Comparison of ENCODE assay signal across 8 cellular contexts in the genomic region with DNA sequence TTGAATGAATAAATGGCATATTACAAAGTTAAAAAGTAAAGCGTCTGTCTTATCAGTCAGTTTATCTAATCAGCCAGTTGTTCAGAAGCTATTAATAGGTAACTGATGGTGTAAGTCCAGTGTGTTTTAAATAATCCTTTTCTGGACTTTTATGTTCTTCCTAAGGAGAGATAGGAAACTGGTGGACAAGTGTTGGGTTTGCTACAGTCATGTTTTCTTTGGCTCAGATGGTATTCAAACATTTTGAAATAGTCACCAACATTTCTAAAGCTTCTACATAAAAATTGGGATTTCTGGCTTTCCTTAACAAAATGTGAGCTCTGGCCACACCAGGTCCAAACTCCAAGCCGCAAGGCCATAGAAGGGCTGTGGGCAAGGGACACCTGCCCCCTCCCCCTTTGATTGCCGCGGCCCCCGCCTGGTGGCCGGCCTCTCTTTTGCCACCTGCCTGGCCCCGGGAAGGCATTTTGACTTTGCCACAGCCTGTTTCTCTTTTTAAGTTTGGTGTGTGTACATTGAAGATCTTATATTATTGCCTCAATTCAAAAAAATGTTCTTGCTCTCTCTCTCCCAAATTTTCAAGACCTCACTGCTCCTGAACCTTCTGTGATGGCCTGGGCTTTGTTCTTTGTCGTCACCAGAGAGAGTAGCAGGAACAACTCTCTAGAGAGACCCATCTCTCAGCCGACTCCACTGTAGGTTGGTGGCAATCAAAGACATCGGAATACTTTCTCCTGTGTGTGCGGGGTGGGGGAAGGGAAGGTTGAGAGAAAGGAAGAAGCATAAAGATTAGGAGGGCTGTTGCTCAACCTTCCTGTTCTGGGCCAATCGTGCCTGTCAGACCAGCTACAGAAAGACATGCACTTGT.
DNase-seq lines count a peak whose midpoint lies in the region; ATAC-seq and TF ChIP-seq lines count a peak whose summit lies in the region.

No MANE protein-coding gene starts in this region.

- no peak overlapping the region for H3K9ac ChIP-seq in fibroblast of lung (ENCODE audit: insufficient read depth, low read length)

- DNase-seq in SW480 (ENCODE audit: low spot score) (peak; percentile 81), fibroblast of lung (ENCODE audit: low read depth in 2 of 2) (peak; percentile 47 to 56), pons (ENCODE audit: low spot score) (peak; percentile 52), omental fat pad (ENCODE audit: low spot score) (no peak), NCI-H510A (lab: John Stamatoyannopoulos, UW) (no peak)

- peak overlapping the region; percentile 42; the same call in 1 of the 2 replicates for H3K27ac ChIP-seq in HEK293 (ENCODE audit: extremely low read depth, low read depth, low read length)
- H3K27ac ChIP-seq in fibroblast of lung (ENCODE audit: insufficient read depth, low read length), result no peak overlapping the region

- POLR2A ChIA-PET in HEK293 (lab: Yijun Ruan, JAX), result interaction anchor here (0.7 kb wide), 1 partner anchor 18 kb away, joined by 9 read pairs; no protein-coding TSS in a partner anchor

- no peaks in the 10 kb centered on the region for H3K27me3 ChIP-seq in fibroblast of lung (ENCODE audit: control insufficient read depth, insufficient read depth, low read length)

- no peaks in the 10 kb centered on the region for H4K20me1 ChIP-seq in fibroblast of lung (ENCODE audit: control insufficient read depth, extremely low read depth, insufficient read depth, low read length)

- no peaks in the 10 kb centered on the region for H3K79me2 ChIP-seq in fibroblast of lung (ENCODE audit: control insufficient read depth, insufficient read depth, low read length)

- CTCF ChIA-PET in HEK293 (lab: Yijun Ruan, JAX), result interaction anchor here (0.9 kb wide), 1 partner anchor 50 kb away, joined by 4 read pairs; no protein-coding TSS in a partner anchor

- ATAC-seq in GM21381 (IDR thresholded peaks at IDR 0.05; ENCODE audit: unreplicated experiment), result no peak
- no peak for ATAC-seq in omental fat pad (ENCODE audit: low FRiP score)
- no peak for ATAC-seq in GM19351 (IDR thresholded peaks at IDR 0.05; ENCODE audit: unreplicated experiment)

- H3K4me2 ChIP-seq in fibroblast of lung (ENCODE audit: extremely low read depth, insufficient read depth, low read length), result no peak overlapping the region

- H2AFZ ChIP-seq in fibroblast of lung (ENCODE audit: low read length), result peak overlapping the region; percentile 4

- H3K9me3 ChIP-seq in HEK293 (ENCODE audit: control insufficient read depth, insufficient read depth, low read depth, low read length) (no peaks in the 10 kb centered on the region), fibroblast of lung (ENCODE audit: control insufficient read depth, insufficient read depth, low read depth, low read length) (no peaks in the 10 kb centered on the region)

- no peaks in the 10 kb centered on the region for H3K36me3 ChIP-seq in HEK293 (ENCODE audit: control insufficient read depth in 2 of 2, insufficient read depth in 1 of 2, low read length in 2 of 2)
- H3K36me3 ChIP-seq in fibroblast of lung (ENCODE audit: control insufficient read depth, insufficient read depth, low read length), result no peaks in the 10 kb centered on the region

- TF ChIP-seq CTCF in HEK293 (tag by site-specific recombination; IDR thresholded peaks at IDR 0.05) (no peak), fibroblast of lung (conservative IDR thresholded peaks at IDR 0.05 in 1 of 2, IDR thresholded peaks at IDR 0.05 in 1 of 2; ENCODE audit: low read depth in 1 of 2, low read length in 2 of 2) (no peak), omental fat pad (IDR thresholded peaks at IDR 0.05) (no peak)

- H3K4me3 ChIP-seq in HEK293 (ENCODE audit: low read depth, low read length) (no peak overlapping the region), fibroblast of lung (replicated peaks in 1 of 4; ENCODE audit: control extremely low read depth in 1 of 4, insufficient read depth in 1 of 4, low read depth in 3 of 4, low read length in 4 of 4) (no peak overlapping the region)

- peaks cover 14% of the 10 kb centered on the region for H3K4me1 ChIP-seq in HEK293 (ENCODE audit: control insufficient read depth, insufficient read depth, low read length)
- peaks cover 2% of the 10 kb centered on the region for H3K4me1 ChIP-seq in fibroblast of lung (ENCODE audit: control insufficient read depth, extremely low read depth, insufficient read depth, low read length)

TF ChIP-seq in HEK293, 187 proteins besides CTCF, POLR2A, EP300 and RAD21:
- TF ChIP-seq ZNF223 (tag by site-specific recombination; IDR thresholded peaks at IDR 0.05), result no peak
- no peak for TF ChIP-seq ZNF555 (tag by site-specific recombination; conservative IDR thresholded peaks at IDR 0.05)
- peak; percentile 90 for TF ChIP-seq PRDM1 (tag by site-specific recombination; IDR thresholded peaks at IDR 0.05)
- no peak for TF ChIP-seq ZNF274 (IDR thresholded peaks at IDR 0.05; ENCODE audit: low read length)
- no peak for TF ChIP-seq ZNF274 (tag by site-specific recombination; IDR thresholded peaks at IDR 0.05; ENCODE audit: borderline replicate concordance)
- peak; percentile 53; the same call in 1 of the 2 replicates for TF ChIP-seq ZNF596 (tag by site-specific recombination; IDR thresholded peaks at IDR 0.05)
- TF ChIP-seq ZBTB20 (tag by site-specific recombination; IDR thresholded peaks at IDR 0.05), result 0 out of 2 replicates have a peak, but pooled peaks have one; percentile 13
- TF ChIP-seq, protein P1, sequence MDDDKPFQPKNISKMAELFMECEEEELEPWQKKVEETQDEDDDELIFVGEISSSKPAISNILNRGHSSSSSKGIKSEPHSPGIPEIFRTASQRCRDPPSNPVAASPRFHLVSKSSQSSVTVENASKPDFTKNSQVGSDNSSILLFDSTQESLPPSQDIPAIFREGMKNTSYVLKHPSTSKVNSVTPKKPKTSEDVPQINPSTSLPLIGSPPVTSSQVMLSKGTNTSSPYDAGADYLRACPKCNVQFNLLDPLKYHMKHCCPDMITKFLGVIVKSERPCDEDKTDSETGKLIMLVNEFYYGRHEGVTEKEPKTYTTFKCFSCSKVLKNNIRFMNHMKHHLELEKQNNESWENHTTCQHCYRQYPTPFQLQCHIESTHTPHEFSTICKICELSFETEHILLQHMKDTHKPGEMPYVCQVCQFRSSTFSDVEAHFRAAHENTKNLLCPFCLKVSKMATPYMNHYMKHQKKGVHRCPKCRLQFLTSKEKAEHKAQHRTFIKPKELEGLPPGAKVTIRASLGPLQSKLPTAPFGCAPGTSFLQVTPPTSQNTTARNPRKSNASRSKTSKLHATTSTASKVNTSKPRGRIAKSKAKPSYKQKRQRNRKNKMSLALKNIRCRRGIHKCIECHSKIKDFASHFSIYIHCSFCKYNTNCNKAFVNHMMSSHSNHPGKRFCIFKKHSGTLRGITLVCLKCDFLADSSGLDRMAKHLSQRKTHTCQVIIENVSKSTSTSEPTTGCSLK (tag by site-specific recombination; IDR thresholded peaks at IDR 0.05), result no peak
- TF ChIP-seq ZNF473 (tag by site-specific recombination; IDR thresholded peaks at IDR 0.05), result no peak
- TF ChIP-seq ZNF112 (tag by site-specific recombination; IDR thresholded peaks at IDR 0.05), result no peak
- TF ChIP-seq MEIS1 (CRISPR knock-in tag; IDR thresholded peaks at IDR 0.05; ENCODE audit: borderline replicate concordance), result no peak
- no peak for TF ChIP-seq ZNF48 (tag by site-specific recombination; IDR thresholded peaks at IDR 0.05)
- peak; percentile 76 for TF ChIP-seq ZBTB17 (tag by site-specific recombination; IDR thresholded peaks at IDR 0.05)
- TF ChIP-seq ZNF785 (tag by site-specific recombination; IDR thresholded peaks at IDR 0.05), result no peak
- TF ChIP-seq MZF1 (tag by site-specific recombination; IDR thresholded peaks at IDR 0.05; ENCODE audit: borderline replicate concordance), result no peak
- TF ChIP-seq TCF7L2 (IDR thresholded peaks at IDR 0.05; ENCODE audit: borderline replicate concordance, low read depth, low read length), result peak; percentile 52; the same call in 1 of the 2 replicates
- no peak for TF ChIP-seq ZNF140 (tag by site-specific recombination; IDR thresholded peaks at IDR 0.05)
- TF ChIP-seq ZNF664 (tag by site-specific recombination; IDR thresholded peaks at IDR 0.05), result no peak
- no peak for TF ChIP-seq ZNF423 (tag by site-specific recombination; IDR thresholded peaks at IDR 0.05)
- no peak for TF ChIP-seq ZFHX2 (tag by site-specific recombination; conservative IDR thresholded peaks at IDR 0.05)
- no peak for TF ChIP-seq ZNF146 (tag by site-specific recombination; IDR thresholded peaks at IDR 0.05)
- TF ChIP-seq ZEB2 (tag by site-specific recombination; IDR thresholded peaks at IDR 0.05), result 0 out of 2 replicates have a peak, but pooled peaks have one; percentile 14
- TF ChIP-seq ZSCAN30 (tag by site-specific recombination; IDR thresholded peaks at IDR 0.05), result no peak
- TF ChIP-seq ZNF138 (tag by site-specific recombination; IDR thresholded peaks at IDR 0.05; ENCODE audit: borderline replicate concordance), result no peak
- TF ChIP-seq ZBTB7A (tag by site-specific recombination; IDR thresholded peaks at IDR 0.05; ENCODE audit: low read depth), result no peak
- no peak for TF ChIP-seq ZNF174 (tag by site-specific recombination; IDR thresholded peaks at IDR 0.05)

Comparison
In these comparisons a context has a peak if more than half of its experiments do, and no peak if none do; other contexts are left out.
1. DNase-seq: peak in SW480 (single experiment), fibroblast of lung (2 of 2) and pons (single experiment); none in omental fat pad (single experiment) and NCI-H510A (single experiment).